Comparison of ENCODE assay signal across 28 cellular contexts in the genomic region with DNA sequence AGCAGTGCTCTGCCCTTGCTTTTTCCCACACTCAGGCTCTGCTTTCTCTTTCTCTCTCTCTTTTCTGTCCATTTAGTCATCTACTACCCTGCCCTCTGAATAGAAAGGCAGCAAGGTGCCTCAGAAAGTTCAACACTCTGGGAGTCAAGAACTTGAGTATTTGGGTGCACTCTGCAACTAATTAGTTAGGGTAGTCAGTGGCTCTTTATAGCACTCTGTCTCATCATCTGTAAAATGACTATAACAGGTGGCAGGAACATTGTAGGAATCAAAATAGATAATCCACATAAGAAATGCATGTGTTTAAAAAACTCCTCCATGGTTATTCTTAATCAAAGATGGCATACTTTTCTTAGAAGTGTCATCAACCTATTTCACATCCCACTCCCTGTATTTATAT. TPM values are rescaled to one million over a fixed set of nuclear protein-coding genes. Genes with fewer than 3 reads are reported as not detected.
"Had no signal": no experiment of that assay in that cellular context is flagged by ENCODE, and none has a peak within 500 bp of the region (broad histone marks: within the 10 kb centered on the region; RNA-seq: fewer than 3 reads in every experiment).

No MANE protein-coding gene starts in this region.

- H3K27ac ChIP-seq: colonic mucosa, epithelial cell of prostate, esophagus squamous epithelium, gastrocnemius medialis, heart right ventricle, left lung, lower lobe of right lung had no signal

- H3K27ac Mint-ChIP-seq: dendritic cell treated with granulocyte-macrophage colony-stimulating factor and Interleukin-4, amounts not matched to agents 40 ng/mL and 50 ng/mL, for 4 days; effector memory CD8-positive, alpha-beta T cell; endodermal cell; mesothelial cell of epicardium had no signal

- ATAC-seq: effector memory CD8-positive, alpha-beta T cell; esophagus mucosa; gastrocnemius medialis; heart right ventricle; left cardiac atrium; left lung; left ventricle myocardium superior; lower lobe of right lung; mucosa of descending colon had no signal

- H3K4me1 Mint-ChIP-seq: endodermal cell, mesothelial cell of epicardium had no signal

- H3K9me3 ChIP-seq: colonic mucosa had no signal

- H3K36me3 Mint-ChIP-seq: mesothelial cell of epicardium had no signal

- H3K4me3 ChIP-seq: colonic mucosa, esophagus squamous epithelium, gastrocnemius medialis, heart right ventricle, left lung, lower lobe of right lung, mucosa of descending colon had no signal

- H3K27me3 ChIP-seq: colonic mucosa had no signal

- H3K4me1 ChIP-seq: colonic mucosa, gastrocnemius medialis, left lung, lower lobe of right lung had no signal

- H3K36me3 ChIP-seq: colonic mucosa, esophagus squamous epithelium, gastrocnemius medialis, heart right ventricle, left lung, lower lobe of right lung had no signal

- DNase-seq: colonic mucosa; cortex of kidney; effector CD8-positive, alpha-beta T cell; effector memory CD8-positive, alpha-beta T cell; endodermal cell; erythroblast; esophagus squamous epithelium; foreskin fibroblast; foreskin melanocyte; gastrocnemius medialis; glutamatergic neuron; head of caudate nucleus; heart right ventricle; hippocampal formation; left cardiac atrium; left lung; left ventricle myocardium superior; lower lobe of right lung; mesenchymal stem cell; mucosa of descending colon had no signal

- H3K4me3 Mint-ChIP-seq: dendritic cell treated with granulocyte-macrophage colony-stimulating factor and Interleukin-4, amounts not matched to agents 40 ng/mL and 50 ng/mL, for 4 days; effector memory CD8-positive, alpha-beta T cell; endodermal cell; mesothelial cell of epicardium had no signal

RNA-seq across cellular contexts. Expression of a gene that starts 7.2 kb away (rescaled TPM):
- total RNA-seq: chondrocyte, colonic mucosa, endodermal cell, esophagus mucosa, esophagus squamous epithelium, gastrocnemius medialis, glomerular endothelial cell, left lung, left ventricle myocardium superior, lower lobe of right lung, lung microvascular endothelial cell, mesenteric fat pad had no signal
